20 cellular contexts compared by ENCODE assay signal in the genomic region with DNA sequence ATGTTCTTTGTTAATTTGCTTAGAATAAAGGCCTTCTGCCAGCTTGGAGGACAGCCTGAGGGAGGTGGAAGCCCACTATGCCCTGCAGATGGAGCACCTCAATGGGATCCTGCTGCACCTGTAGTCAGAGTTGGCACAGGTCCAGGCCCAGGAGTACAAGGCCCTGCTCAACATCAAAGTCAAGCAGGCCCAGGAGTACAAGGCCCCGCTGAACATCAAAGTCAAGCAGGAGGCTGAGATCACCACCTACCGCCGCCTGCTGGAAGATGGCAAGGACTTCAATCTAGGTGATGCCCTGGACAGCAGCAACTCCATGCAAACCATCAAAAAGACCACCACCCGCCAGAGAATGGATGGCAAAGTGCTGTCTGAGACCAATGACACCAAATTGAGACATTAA. TPM values are rescaled to one million over a fixed set of nuclear protein-coding genes. Genes with fewer than 3 reads are reported as not detected.
A peak's percentile ranks its signal among the peaks of the same experiment; 100 is the strongest.
DNase-seq lines count a peak whose midpoint lies in the region; ATAC-seq and TF ChIP-seq lines count a peak whose summit lies in the region.
"Had no signal": no experiment of that assay in that cellular context is flagged by ENCODE, and none has a peak within 500 bp of the region (broad histone marks: within the 10 kb centered on the region; RNA-seq: fewer than 3 reads in every experiment).

No MANE protein-coding gene starts in this region.

- no peak overlapping the region for H3K27ac Mint-ChIP-seq in stimulated activated naive B cell treated with anti-CD40 and anti-IgM and Interleukin-4, amounts not matched to agents 10 μg/mL and 1 μg/mL and 100 μg/mL, for 72 hours
- H3K27ac Mint-ChIP-seq: activated T-helper 17 cell treated with anti-CD3 and anti-CD28 coated beads, Interleukin-2, amount 50 U/mL, for 72 hours; dendritic cell treated with granulocyte-macrophage colony-stimulating factor and Interleukin-4, amounts not matched to agents 40 ng/mL and 50 ng/mL, for 4 days; T-helper 1 cell treated with Interleukin-12 subunit alpha and Interleukin-12 subunit beta and Interleukin-4 antibody, amounts not matched to agents 30 μg/mL and 1 μg/mL, for 36 hours had no signal

- peaks cover 4 to 5% of the 10 kb centered on the region in 2 donors for H3K36me3 Mint-ChIP-seq in stimulated activated naive B cell treated with anti-CD40 and anti-IgM and Interleukin-4, amounts not matched to agents 10 μg/mL and 1 μg/mL and 100 μg/mL, for 72 hours

- H3K27ac ChIP-seq in OCI-LY1 (ENCODE audit: low read depth, low read length, poor library complexity, severe bottlenecking) = no peak overlapping the region
- H3K27ac ChIP-seq: VCaP had no signal

- no peak overlapping the region for H2AFZ ChIP-seq in OCI-LY1 (ENCODE audit: low read length)

- peaks cover 18 to 22% of the 10 kb centered on the region in 2 donors for H3K4me1 Mint-ChIP-seq in stimulated activated naive B cell treated with anti-CD40 and anti-IgM and Interleukin-4, amounts not matched to agents 10 μg/mL and 1 μg/mL and 100 μg/mL, for 72 hours
- H3K4me1 Mint-ChIP-seq: activated T-helper 17 cell treated with anti-CD3 and anti-CD28 coated beads, Interleukin-2, amount 50 U/mL, for 72 hours; CD4-positive, alpha-beta memory T cell had no signal

- no peaks in the 10 kb centered on the region for H3K4me1 ChIP-seq in OCI-LY1 (ENCODE audit: insufficient read depth, low read length, severe bottlenecking)

- no peaks in the 10 kb centered on the region for H3K27me3 ChIP-seq in OCI-LY1 (ENCODE audit: insufficient read depth, low read length)

- no peaks in the 10 kb centered on the region for H3K79me2 ChIP-seq in OCI-LY1 (ENCODE audit: insufficient read depth, low read length)

- no peaks in the 10 kb centered on the region for H3K9me3 ChIP-seq in OCI-LY1 (ENCODE audit: low read length)

- H3K9ac ChIP-seq in OCI-LY1 (ENCODE audit: low read length) = no peak overlapping the region

- peak; percentile 13 for TF ChIP-seq CTCF in GM12873 (IDR thresholded peaks at IDR 0.05; ENCODE audit: insufficient read depth, low read depth, low read length, missing control alignments)
- peak; percentile 30; the same call in 1 of the 2 replicates for TF ChIP-seq CTCF in OCI-LY1 (IDR thresholded peaks at IDR 0.05; ENCODE audit: low read length)

- H3K9me2 ChIP-seq in OCI-LY1 (ENCODE audit: low read depth, low read length) = no peaks in the 10 kb centered on the region

- no peaks in the 10 kb centered on the region for H3F3A ChIP-seq in OCI-LY1 (ENCODE audit: insufficient read depth, low read length)

- no peaks in the 10 kb centered on the region for H4K20me1 ChIP-seq in OCI-LY1 (ENCODE audit: insufficient read depth, low read length)

- no peak overlapping the region for H3K4me3 Mint-ChIP-seq in stimulated activated naive B cell treated with anti-CD40 and anti-IgM and Interleukin-4, amounts not matched to agents 10 μg/mL and 1 μg/mL and 100 μg/mL, for 72 hours
- H3K4me3 Mint-ChIP-seq: activated T-helper 17 cell treated with anti-CD3 and anti-CD28 coated beads, Interleukin-2, amount 50 U/mL, for 72 hours; CD4-positive, alpha-beta memory T cell; dendritic cell treated with granulocyte-macrophage colony-stimulating factor and Interleukin-4, amounts not matched to agents 40 ng/mL and 50 ng/mL, for 4 days; T-helper 1 cell treated with Interleukin-12 subunit alpha and Interleukin-12 subunit beta and Interleukin-4 antibody, amounts not matched to agents 30 μg/mL and 1 μg/mL, for 36 hours had no signal

- peak; percentile 3 to 7 for DNase-seq in activated CD4-positive, alpha-beta T cell treated with anti-CD3 and anti-CD28 coated beads, Interleukin-2, amount 50 U/mL, for 48 hours
- no peak for DNase-seq in activated CD4-positive, alpha-beta T cell treated with anti-CD3 and anti-CD28 coated beads, Interleukin-2, amount 50 U/mL, for 4 hours
- peak; percentile 72 for DNase-seq in mesenteric fat pad (ENCODE audit: low spot score)
- no peak for DNase-seq in KG1 (lab: John Stamatoyannopoulos, UW)
- no peak for DNase-seq in stimulated activated naive B cell treated with anti-CD40 and anti-IgM and Interleukin-4, amounts not matched to agents 10 μg/mL and 1 μg/mL and 100 μg/mL, for 72 hours
- DNase-seq: islet precursor cell, NCI-H1436 treated with DMSO at 0.1 percent for 48 hours, NCI-H345, nucleus accumbens, OCI-M1, retina had no signal

- peaks cover 0 to 5% of the 10 kb centered on the region in 2 donors for H3K27me3 Mint-ChIP-seq in stimulated activated naive B cell treated with anti-CD40 and anti-IgM and Interleukin-4, amounts not matched to agents 10 μg/mL and 1 μg/mL and 100 μg/mL, for 72 hours
- H3K27me3 Mint-ChIP-seq: activated T-helper 17 cell treated with anti-CD3 and anti-CD28 coated beads, Interleukin-2, amount 50 U/mL, for 72 hours; dendritic cell treated with granulocyte-macrophage colony-stimulating factor and Interleukin-4, amounts not matched to agents 40 ng/mL and 50 ng/mL, for 4 days had no signal

- no peak overlapping the region for H3K4me3 ChIP-seq in OCI-LY1 (ENCODE audit: low read depth, low read length, poor library complexity, severe bottlenecking)
- H3K4me3 ChIP-seq: lung had no signal

- H3K9me3 Mint-ChIP-seq in stimulated activated naive B cell treated with anti-CD40 and anti-IgM and Interleukin-4, amounts not matched to agents 10 μg/mL and 1 μg/mL and 100 μg/mL, for 72 hours = peaks cover 10 to 26% of the 10 kb centered on the region in 2 donors

- H3K4me2 ChIP-seq in OCI-LY1 (ENCODE audit: low read length) = no peak overlapping the region

- no peak for ATAC-seq in stimulated activated naive B cell treated with anti-CD40 and anti-IgM and Interleukin-4, amounts not matched to agents 10 μg/mL and 1 μg/mL and 100 μg/mL, for 72 hours (replicated peaks)
- ATAC-seq in HG02981 (IDR thresholded peaks at IDR 0.05; ENCODE audit: unreplicated experiment) = no peak
- ATAC-seq: activated T-helper 17 cell treated with anti-CD3 and anti-CD28 coated beads, Interleukin-2, amount 50 U/mL, for 72 hours had no signal

- no peaks in the 10 kb centered on the region for H3K36me3 ChIP-seq in OCI-LY1 (ENCODE audit: insufficient read depth, low read length)

RNA-seq across cellular contexts. Expression of gene ZNF85, which starts 41.7 kb away (rescaled TPM):
- total RNA-seq in mesenteric fat pad = 2.8 TPM

RNA-seq across cellular contexts. Expression of gene ZNF430, which starts 55.7 kb away (rescaled TPM):
- 8.1 TPM for total RNA-seq in mesenteric fat pad

Comparison
In these comparisons a context has a peak if more than half of its experiments do, and no peak if none do; other contexts are left out.
1. DNase-seq: peak in activated CD4-positive, alpha-beta T cell treated with anti-CD3 and anti-CD28 coated beads, Interleukin-2, amount 50 U/mL, for 48 hours (2 of 2) and mesenteric fat pad (single experiment); none in activated CD4-positive, alpha-beta T cell treated with anti-CD3 and anti-CD28 coated beads, Interleukin-2, amount 50 U/mL, for 4 hours (0 of 2), KG1 (single experiment) and stimulated activated naive B cell treated with anti-CD40 and anti-IgM and Interleukin-4, amounts not matched to agents 10 μg/mL and 1 μg/mL and 100 μg/mL, for 72 hours (single experiment).